ENCODE assay signal across 2 cellular contexts in the genomic region with DNA sequence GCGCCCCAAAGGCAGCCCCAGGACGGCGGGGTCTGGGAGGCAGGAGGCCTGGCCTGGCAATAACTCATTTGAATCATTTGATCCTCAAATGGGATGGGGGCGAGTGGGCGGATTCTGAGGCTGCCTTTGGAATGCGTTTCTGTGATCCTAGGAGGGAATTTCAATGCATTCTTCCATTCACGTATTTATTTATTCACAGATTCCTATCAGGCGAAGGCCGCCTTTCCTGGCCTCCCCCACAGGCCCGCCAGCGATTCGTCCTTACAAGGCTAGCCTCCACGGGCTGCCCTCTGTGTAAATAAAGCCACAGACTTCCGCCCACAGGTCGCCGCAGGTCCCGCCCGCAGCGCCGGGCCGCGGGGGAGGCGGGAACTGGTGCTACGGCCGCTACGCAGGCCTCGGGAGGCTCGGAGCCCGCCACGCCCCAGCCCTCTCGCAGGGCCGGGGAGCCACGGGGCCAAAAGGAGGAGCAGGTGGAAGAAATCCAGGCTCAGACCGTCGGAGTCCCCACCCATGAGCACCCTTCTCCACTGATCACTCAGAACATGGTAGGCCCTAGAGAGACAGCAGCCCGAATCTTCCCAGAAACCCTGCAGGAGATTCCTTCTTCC.
TF ChIP-seq lines count a peak whose summit lies in the region.

No MANE protein-coding gene starts in this region.

TF ChIP-seq in WTC11, 78 proteins besides CTCF, POLR2A, EP300 and RAD21 (continued from another document and continues in another):
- no peak for TF ChIP-seq HMGA2 (CRISPR knock-in tag; IDR thresholded peaks at IDR 0.05)
- no peak for TF ChIP-seq TCF7 (CRISPR knock-in tag; IDR thresholded peaks at IDR 0.05; ENCODE audit: low read depth)
- TF ChIP-seq NFYB (CRISPR knock-in tag; conservative IDR thresholded peaks at IDR 0.05; ENCODE audit: low read depth), result no peak
- no peak for TF ChIP-seq ESRRA (CRISPR knock-in tag; IDR thresholded peaks at IDR 0.05; ENCODE audit: borderline replicate concordance)
- TF ChIP-seq, protein P1, sequence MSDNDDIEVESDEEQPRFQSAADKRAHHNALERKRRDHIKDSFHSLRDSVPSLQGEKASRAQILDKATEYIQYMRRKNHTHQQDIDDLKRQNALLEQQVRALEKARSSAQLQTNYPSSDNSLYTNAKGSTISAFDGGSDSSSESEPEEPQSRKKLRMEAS (CRISPR knock-in tag; IDR thresholded peaks at IDR 0.05), result no peak
- TF ChIP-seq, protein P2, sequence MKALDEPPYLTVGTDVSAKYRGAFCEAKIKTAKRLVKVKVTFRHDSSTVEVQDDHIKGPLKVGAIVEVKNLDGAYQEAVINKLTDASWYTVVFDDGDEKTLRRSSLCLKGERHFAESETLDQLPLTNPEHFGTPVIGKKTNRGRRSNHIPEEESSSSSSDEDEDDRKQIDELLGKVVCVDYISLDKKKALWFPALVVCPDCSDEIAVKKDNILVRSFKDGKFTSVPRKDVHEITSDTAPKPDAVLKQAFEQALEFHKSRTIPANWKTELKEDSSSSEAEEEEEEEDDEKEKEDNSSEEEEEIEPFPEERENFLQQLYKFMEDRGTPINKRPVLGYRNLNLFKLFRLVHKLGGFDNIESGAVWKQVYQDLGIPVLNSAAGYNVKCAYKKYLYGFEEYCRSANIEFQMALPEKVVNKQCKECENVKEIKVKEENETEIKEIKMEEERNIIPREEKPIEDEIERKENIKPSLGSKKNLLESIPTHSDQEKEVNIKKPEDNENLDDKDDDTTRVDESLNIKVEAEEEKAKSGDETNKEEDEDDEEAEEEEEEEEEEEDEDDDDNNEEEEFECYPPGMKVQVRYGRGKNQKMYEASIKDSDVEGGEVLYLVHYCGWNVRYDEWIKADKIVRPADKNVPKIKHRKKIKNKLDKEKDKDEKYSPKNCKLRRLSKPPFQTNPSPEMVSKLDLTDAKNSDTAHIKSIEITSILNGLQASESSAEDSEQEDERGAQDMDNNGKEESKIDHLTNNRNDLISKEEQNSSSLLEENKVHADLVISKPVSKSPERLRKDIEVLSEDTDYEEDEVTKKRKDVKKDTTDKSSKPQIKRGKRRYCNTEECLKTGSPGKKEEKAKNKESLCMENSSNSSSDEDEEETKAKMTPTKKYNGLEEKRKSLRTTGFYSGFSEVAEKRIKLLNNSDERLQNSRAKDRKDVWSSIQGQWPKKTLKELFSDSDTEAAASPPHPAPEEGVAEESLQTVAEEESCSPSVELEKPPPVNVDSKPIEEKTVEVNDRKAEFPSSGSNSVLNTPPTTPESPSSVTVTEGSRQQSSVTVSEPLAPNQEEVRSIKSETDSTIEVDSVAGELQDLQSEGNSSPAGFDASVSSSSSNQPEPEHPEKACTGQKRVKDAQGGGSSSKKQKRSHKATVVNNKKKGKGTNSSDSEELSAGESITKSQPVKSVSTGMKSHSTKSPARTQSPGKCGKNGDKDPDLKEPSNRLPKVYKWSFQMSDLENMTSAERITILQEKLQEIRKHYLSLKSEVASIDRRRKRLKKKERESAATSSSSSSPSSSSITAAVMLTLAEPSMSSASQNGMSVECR (CRISPR knock-in tag; IDR thresholded peaks at IDR 0.05; ENCODE audit: borderline replicate concordance), result 0 out of 2 replicates have a peak, but pooled peaks have one; percentile 9
- TF ChIP-seq, protein P3, sequence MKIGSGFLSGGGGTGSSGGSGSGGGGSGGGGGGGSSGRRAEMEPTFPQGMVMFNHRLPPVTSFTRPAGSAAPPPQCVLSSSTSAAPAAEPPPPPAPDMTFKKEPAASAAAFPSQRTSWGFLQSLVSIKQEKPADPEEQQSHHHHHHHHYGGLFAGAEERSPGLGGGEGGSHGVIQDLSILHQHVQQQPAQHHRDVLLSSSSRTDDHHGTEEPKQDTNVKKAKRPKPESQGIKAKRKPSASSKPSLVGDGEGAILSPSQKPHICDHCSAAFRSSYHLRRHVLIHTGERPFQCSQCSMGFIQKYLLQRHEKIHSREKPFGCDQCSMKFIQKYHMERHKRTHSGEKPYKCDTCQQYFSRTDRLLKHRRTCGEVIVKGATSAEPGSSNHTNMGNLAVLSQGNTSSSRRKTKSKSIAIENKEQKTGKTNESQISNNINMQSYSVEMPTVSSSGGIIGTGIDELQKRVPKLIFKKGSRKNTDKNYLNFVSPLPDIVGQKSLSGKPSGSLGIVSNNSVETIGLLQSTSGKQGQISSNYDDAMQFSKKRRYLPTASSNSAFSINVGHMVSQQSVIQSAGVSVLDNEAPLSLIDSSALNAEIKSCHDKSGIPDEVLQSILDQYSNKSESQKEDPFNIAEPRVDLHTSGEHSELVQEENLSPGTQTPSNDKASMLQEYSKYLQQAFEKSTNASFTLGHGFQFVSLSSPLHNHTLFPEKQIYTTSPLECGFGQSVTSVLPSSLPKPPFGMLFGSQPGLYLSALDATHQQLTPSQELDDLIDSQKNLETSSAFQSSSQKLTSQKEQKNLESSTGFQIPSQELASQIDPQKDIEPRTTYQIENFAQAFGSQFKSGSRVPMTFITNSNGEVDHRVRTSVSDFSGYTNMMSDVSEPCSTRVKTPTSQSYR (CRISPR knock-in tag; IDR thresholded peaks at IDR 0.05), result no peak
- TF ChIP-seq ZBTB21 (CRISPR knock-in tag; IDR thresholded peaks at IDR 0.05; ENCODE audit: borderline replicate concordance), result no peak
- TF ChIP-seq, protein P4, sequence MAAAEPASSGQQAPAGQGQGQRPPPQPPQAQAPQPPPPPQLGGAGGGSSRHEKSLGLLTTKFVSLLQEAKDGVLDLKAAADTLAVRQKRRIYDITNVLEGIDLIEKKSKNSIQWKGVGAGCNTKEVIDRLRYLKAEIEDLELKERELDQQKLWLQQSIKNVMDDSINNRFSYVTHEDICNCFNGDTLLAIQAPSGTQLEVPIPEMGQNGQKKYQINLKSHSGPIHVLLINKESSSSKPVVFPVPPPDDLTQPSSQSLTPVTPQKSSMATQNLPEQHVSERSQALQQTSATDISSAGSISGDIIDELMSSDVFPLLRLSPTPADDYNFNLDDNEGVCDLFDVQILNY (CRISPR knock-in tag; IDR thresholded peaks at IDR 0.05), result 0 out of 2 replicates have a peak, but pooled peaks have one; percentile 17
- 0 out of 2 replicates have a peak, but pooled peaks have one; percentile 50 for TF ChIP-seq FOXP1 (CRISPR knock-in tag; IDR thresholded peaks at IDR 0.05; ENCODE audit: borderline replicate concordance)
- no peak for TF ChIP-seq TP53 (CRISPR knock-in tag; IDR thresholded peaks at IDR 0.05)
- TF ChIP-seq, protein P5, sequence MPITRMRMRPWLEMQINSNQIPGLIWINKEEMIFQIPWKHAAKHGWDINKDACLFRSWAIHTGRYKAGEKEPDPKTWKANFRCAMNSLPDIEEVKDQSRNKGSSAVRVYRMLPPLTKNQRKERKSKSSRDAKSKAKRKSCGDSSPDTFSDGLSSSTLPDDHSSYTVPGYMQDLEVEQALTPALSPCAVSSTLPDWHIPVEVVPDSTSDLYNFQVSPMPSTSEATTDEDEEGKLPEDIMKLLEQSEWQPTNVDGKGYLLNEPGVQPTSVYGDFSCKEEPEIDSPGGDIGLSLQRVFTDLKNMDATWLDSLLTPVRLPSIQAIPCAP (CRISPR knock-in tag; IDR thresholded peaks at IDR 0.05), result no peak; the same call in 1 of the 2 replicates
- TF ChIP-seq JUN (CRISPR knock-in tag; IDR thresholded peaks at IDR 0.05), result 0 out of 2 replicates have a peak, but pooled peaks have one; percentile 46
- TF ChIP-seq SP1 (CRISPR knock-in tag; conservative IDR thresholded peaks at IDR 0.05), result 0 out of 2 replicates have a peak, but pooled peaks have one; percentile 42

TF ChIP-seq in HepG2, 621 proteins besides CTCF, POLR2A, EP300 and RAD21 (continued from another document and continues in another):
- TF ChIP-seq, protein P6, sequence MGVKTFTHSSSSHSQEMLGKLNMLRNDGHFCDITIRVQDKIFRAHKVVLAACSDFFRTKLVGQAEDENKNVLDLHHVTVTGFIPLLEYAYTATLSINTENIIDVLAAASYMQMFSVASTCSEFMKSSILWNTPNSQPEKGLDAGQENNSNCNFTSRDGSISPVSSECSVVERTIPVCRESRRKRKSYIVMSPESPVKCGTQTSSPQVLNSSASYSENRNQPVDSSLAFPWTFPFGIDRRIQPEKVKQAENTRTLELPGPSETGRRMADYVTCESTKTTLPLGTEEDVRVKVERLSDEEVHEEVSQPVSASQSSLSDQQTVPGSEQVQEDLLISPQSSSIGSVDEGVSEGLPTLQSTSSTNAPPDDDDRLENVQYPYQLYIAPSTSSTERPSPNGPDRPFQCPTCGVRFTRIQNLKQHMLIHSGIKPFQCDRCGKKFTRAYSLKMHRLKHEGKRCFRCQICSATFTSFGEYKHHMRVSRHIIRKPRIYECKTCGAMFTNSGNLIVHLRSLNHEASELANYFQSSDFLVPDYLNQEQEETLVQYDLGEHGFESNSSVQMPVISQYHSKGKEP (CRISPR knock-in tag; IDR thresholded peaks at IDR 0.05), result no peak
- TF ChIP-seq ZBTB38 (CRISPR knock-in tag; IDR thresholded peaks at IDR 0.05), result peak; percentile 42; the same call in 1 of the 2 replicates
- no peak for TF ChIP-seq PTBP1 (IDR thresholded peaks at IDR 0.05; ENCODE audit: low read depth, low read length, poor library complexity, severe bottlenecking)
- no peak for TF ChIP-seq ZSCAN29 (CRISPR knock-in tag; conservative IDR thresholded peaks at IDR 0.05)
- peak; percentile 67 for TF ChIP-seq RARA (CRISPR knock-in tag; IDR thresholded peaks at IDR 0.05)
- peak; percentile 47; the same call in 1 of the 2 replicates for TF ChIP-seq NCOA2 (CRISPR knock-in tag; IDR thresholded peaks at IDR 0.05)
- TF ChIP-seq RELA (CRISPR knock-in tag; IDR thresholded peaks at IDR 0.05), result no peak
- TF ChIP-seq, protein P7, sequence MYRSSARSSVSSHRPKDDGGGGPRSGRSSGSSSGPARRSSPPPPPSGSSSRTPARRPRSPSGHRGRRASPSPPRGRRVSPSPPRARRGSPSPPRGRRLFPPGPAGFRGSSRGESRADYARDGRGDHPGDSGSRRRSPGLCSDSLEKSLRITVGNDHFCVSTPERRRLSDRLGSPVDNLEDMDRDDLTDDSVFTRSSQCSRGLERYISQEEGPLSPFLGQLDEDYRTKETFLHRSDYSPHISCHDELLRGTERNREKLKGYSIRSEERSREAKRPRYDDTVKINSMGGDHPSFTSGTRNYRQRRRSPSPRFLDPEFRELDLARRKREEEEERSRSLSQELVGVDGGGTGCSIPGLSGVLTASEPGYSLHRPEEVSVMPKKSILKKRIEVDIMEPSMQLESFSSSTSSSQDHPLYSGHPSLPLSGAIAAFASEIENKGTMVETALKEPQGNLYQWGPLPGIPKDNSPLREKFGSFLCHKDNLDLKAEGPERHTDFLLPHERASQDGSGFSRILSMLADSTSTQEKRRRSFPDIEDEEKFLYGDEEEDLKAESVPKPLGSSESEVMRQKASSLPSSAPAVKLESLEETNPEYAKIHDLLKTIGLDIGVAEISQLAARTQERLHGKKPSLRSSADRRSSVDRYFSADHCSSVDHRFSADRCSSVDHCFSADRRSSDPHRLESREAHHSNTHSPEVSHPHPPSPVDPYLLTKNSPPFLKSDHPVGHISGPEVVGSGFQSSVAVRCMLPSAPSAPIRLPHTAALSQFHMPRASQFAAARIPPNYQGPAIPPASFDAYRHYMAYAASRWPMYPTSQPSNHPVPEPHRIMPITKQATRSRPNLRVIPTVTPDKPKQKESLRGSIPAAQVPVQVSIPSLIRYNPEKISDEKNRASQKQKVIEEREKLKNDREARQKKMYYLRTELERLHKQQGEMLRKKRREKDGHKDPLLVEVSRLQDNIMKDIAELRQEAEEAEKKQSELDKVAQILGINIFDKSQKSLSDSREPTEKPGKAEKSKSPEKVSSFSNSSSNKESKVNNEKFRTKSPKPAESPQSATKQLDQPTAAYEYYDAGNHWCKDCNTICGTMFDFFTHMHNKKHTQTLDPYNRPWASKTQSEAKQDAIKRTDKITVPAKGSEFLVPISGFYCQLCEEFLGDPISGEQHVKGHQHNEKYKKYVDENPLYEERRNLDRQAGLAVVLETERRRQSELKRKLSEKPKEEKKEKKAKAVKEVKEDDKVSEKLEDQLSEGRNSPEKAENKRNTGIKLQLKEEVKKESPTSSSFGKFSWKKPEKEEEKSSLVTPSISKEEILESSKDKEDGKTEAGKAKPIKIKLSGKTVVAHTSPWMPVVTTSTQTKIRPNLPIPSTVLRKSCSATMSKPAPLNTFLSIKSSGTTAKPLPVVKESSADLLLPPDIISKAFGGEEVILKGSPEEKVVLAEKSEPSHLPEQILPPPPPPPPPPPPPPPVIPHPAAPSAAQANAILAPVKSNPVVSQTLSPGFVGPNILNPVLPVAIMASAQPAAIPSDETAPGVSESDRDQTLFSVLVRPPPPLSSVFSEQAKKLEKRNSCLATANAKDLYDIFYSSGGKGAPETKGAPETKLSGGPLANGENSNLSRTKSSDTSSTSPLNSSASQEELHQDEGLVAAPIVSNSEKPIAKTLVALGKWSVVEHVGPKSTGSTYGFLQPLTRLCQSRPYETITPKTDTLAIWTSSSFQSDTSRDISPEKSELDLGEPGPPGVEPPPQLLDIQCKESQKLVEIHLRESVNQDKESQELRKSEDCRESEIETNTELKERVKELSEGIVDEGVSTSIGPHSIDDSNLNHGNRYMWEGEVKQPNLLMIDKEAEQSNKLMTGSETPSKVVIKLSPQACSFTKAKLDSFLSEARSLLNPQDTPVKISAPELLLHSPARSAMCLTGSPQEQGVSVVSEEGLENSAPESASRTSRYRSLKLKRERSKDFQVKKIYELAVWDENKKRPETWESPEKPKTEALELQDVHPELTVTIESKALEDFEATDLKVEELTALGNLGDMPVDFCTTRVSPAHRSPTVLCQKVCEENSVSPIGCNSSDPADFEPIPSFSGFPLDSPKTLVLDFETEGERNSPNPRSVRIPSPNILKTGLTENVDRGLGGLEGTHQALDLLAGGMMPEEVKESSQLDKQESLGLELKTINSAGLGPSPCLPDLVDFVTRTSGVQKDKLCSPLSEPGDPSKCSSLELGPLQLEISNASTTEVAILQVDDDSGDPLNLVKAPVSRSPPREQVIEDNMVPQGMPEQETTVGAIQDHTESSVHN (CRISPR knock-in tag; IDR thresholded peaks at IDR 0.05), result no peak
- TF ChIP-seq, protein P8, sequence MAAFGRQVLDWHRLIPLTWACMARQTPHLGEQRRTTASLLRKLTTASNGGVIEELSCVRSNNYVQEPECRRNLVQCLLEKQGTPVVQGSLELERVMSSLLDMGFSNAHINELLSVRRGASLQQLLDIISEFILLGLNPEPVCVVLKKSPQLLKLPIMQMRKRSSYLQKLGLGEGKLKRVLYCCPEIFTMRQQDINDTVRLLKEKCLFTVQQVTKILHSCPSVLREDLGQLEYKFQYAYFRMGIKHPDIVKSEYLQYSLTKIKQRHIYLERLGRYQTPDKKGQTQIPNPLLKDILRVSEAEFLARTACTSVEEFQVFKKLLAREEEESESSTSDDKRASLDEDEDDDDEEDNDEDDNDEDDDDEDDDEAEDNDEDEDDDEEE (CRISPR knock-in tag; IDR thresholded peaks at IDR 0.05), result no peak
- peak; percentile 79 for TF ChIP-seq RXRA (CRISPR knock-in tag; IDR thresholded peaks at IDR 0.05)
- TF ChIP-seq TP53 (CRISPR knock-in tag; conservative IDR thresholded peaks at IDR 0.05), result no peak
- TF ChIP-seq HNRNPLL (IDR thresholded peaks at IDR 0.05; ENCODE audit: low read depth, low read length, poor library complexity, severe bottlenecking), result peak; percentile 97
- no peak for TF ChIP-seq ZBTB7A (CRISPR knock-in tag; IDR thresholded peaks at IDR 0.05)
- no peak for TF ChIP-seq ZNF777 (CRISPR knock-in tag; IDR thresholded peaks at IDR 0.05)
- TF ChIP-seq U2AF1 (optimal IDR thresholded peaks at IDR 0.05; ENCODE audit: low read depth, low read length), result peak; percentile 6
